In genomic region chr4:12873351-12873750, GRCh38 we compare ENCODE assay signal across 10 cellular contexts.
"Had no signal": no experiment of that assay in that cellular context is flagged by ENCODE, and none has a peak within 500 bp of the region (broad histone marks: within the 10 kb centered on the region; RNA-seq: fewer than 3 reads in every experiment).

No MANE protein-coding gene starts in this region.

- DNase-seq: H9, HFFc6, KBM-7 had no signal

- H3K4me3 ChIP-seq: GM23338 had no signal

- H3K27ac ChIP-seq: HL-60, KMS-11 had no signal

- FAIRE-seq: H1, H54, HepG2 had no signal

- ATAC-seq: GM23338, HCT116, HepG2 had no signal
